Comparison of ENCODE assay signal across 8 cellular contexts in the genomic region with DNA sequence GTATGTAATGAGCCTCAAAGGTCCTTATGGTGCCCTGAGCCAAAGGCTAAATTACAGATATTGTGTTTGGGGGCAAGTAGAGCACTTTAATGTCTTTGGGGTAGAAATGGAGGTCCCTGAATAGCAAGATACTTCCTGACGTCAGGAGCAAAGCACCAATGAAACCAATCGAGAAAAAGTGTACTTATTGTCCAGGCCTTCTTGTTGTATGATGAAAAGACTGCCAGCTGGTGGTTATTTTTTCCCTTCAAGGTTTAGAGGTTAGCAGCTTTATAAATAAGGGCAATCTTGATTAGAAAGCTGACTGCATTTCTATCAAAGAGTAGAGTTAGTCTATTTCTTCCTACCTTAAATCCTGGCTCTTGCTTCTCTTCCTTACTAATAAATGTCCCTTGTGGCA.
DNase-seq lines count a peak whose midpoint lies in the region; ATAC-seq and TF ChIP-seq lines count a peak whose summit lies in the region.

No MANE protein-coding gene starts in this region.

- peaks cover 11% of the 10 kb centered on the region for H3K4me1 Mint-ChIP-seq in activated CD4-positive, alpha-beta T cell treated with anti-CD3 and anti-CD28 coated beads, Interleukin-2, amount 10 ng/mL, durations not matched to agents 24 days and 14 days

- POLR2A ChIA-PET in PC-9 (lab: Charles Lee; ENCODE audit: unreplicated experiment) = no interaction called here

- H3K36me3 ChIP-seq in PC-9 (ENCODE audit: low read depth) = no peaks in the 10 kb centered on the region
- no peaks in the 10 kb centered on the region for H3K36me3 ChIP-seq in esophagus squamous epithelium
- no peaks in the 10 kb centered on the region for H3K36me3 ChIP-seq in stomach

- TF ChIP-seq POLR2A in esophagus squamous epithelium (IDR thresholded peaks at IDR 0.05) = no peak
- TF ChIP-seq POLR2A in stomach (IDR thresholded peaks at IDR 0.05) = no peak

- CTCF ChIA-PET in PC-9 (lab: Charles Lee) = no interaction called here

- H3K79me2 ChIP-seq in PC-9 (ENCODE audit: low read depth) = no peaks in the 10 kb centered on the region

- no peak for ATAC-seq in HG03097 (IDR thresholded peaks at IDR 0.05; ENCODE audit: low FRiP score, unreplicated experiment)

- peak overlapping the region; percentile 71 for H3K4me2 ChIP-seq in PC-9

- BruUV-seq in PC-9 (replicated peaks; lab: Mats Ljungman, UMichigan) = no TSS peak

- peaks cover 4% of the 10 kb centered on the region; the same call in 1 of the 2 replicates for H3K4me1 ChIP-seq in PC-9 (replicated peaks; ENCODE audit: insufficient read depth)
- peaks cover 0 to 11% (median 0%) of the 10 kb centered on the region in 3 donors for H3K4me1 ChIP-seq in esophagus squamous epithelium
- H3K4me1 ChIP-seq in stomach = peaks cover 0 to 10% (median 4%) of the 10 kb centered on the region in 4 donors

- no peak overlapping the region for H3K27ac ChIP-seq in PC-9
- no peak overlapping the region for H3K27ac ChIP-seq in esophagus squamous epithelium
- H3K27ac ChIP-seq in stomach = no peak overlapping the region

- intact Hi-C loops in activated CD4-positive, alpha-beta T cell treated with anti-CD3 and anti-CD28 coated beads, Interleukin-2, amount 10 ng/mL, durations not matched to agents 24 days and 14 days (cut with micrococcal nuclease) = no loop called here
- intact Hi-C loops in PC-9 (cut with micrococcal nuclease; ENCODE audit: unreplicated experiment) = no loop called here
- intact Hi-C loops in esophagus squamous epithelium (cut with DNase I) = no loop called here
- intact Hi-C loops in stomach (cut with DNase I; ENCODE audit: low total_unique reads) = no loop called here

- peaks cover 3% of the 10 kb centered on the region for H3K9me3 Mint-ChIP-seq in activated CD4-positive, alpha-beta T cell treated with anti-CD3 and anti-CD28 coated beads, Interleukin-2, amount 10 ng/mL, durations not matched to agents 24 days and 14 days

- H3K4me3 Mint-ChIP-seq in activated CD4-positive, alpha-beta T cell treated with anti-CD3 and anti-CD28 coated beads, Interleukin-2, amount 10 ng/mL, durations not matched to agents 24 days and 14 days = peak overlapping the region; percentile 83

- no peak overlapping the region for H3K27ac Mint-ChIP-seq in activated CD4-positive, alpha-beta T cell treated with anti-CD3 and anti-CD28 coated beads, Interleukin-2, amount 10 ng/mL, durations not matched to agents 24 days and 14 days

- WGBS in esophagus squamous epithelium, 2 donors = 41 to 78% methylated on average over 2 of the region's 2 CpGs
- 21 to 45% (median 38%) methylated on average over 2 of the region's 2 CpGs for WGBS in stomach, 5 donors

- peak overlapping the region; percentile 66 for H2AFZ ChIP-seq in PC-9

- no peaks in the 10 kb centered on the region for H4K20me1 ChIP-seq in PC-9 (ENCODE audit: insufficient read depth)

- peak overlapping the region; percentile 48; the same call in 1 of the 2 replicates for H3K4me3 ChIP-seq in PC-9
- H3K4me3 ChIP-seq in esophagus squamous epithelium = peak overlapping the region in 3 of 4 donors; percentile 32 to 59 (median 33)
- H3K4me3 ChIP-seq in stomach = peak overlapping the region; percentile 21 to 44 (median 34)

- H3F3A ChIP-seq in PC-9 (ENCODE audit: insufficient read depth, low read depth) = no peaks in the 10 kb centered on the region

- no peak for DNase-seq in activated CD4-positive, alpha-beta T cell treated with anti-CD3 and anti-CD28 coated beads, Interleukin-2, amount 10 ng/mL, durations not matched to agents 24 days and 14 days
- DNase-seq in activated CD4-positive, alpha-beta T cell treated with anti-CD3 and anti-CD28 coated beads, Interleukin-2, amount 50 U/mL, for 4 hours = no peak
- DNase-seq in PC-9 = no peak
- DNase-seq in esophagus squamous epithelium (lab: John Stamatoyannopoulos, UW) = no peak
- DNase-seq in stomach = no peak
- DNase-seq in NCI-H146 treated with DMSO at 0.1 percent for 48 hours (lab: John Stamatoyannopoulos, UW; ENCODE audit: unreplicated experiment) = no peak
- no peak for DNase-seq in DMS153 treated with DMSO at 0.1 percent for 48 hours (lab: John Stamatoyannopoulos, UW; ENCODE audit: unreplicated experiment)

- TF ChIP-seq CTCF in PC-9 (conservative IDR thresholded peaks at IDR 0.05) (no peak), esophagus squamous epithelium (IDR thresholded peaks at IDR 0.05) (no peak), stomach (IDR thresholded peaks at IDR 0.05) (no peak)

- H3K36me3 Mint-ChIP-seq in activated CD4-positive, alpha-beta T cell treated with anti-CD3 and anti-CD28 coated beads, Interleukin-2, amount 10 ng/mL, durations not matched to agents 24 days and 14 days (ENCODE audit: low read depth) = no peaks in the 10 kb centered on the region

- peaks cover 10% of the 10 kb centered on the region for H3K27me3 Mint-ChIP-seq in activated CD4-positive, alpha-beta T cell treated with anti-CD3 and anti-CD28 coated beads, Interleukin-2, amount 10 ng/mL, durations not matched to agents 24 days and 14 days

- no peaks in the 10 kb centered on the region for H3K9me3 ChIP-seq in PC-9 (ENCODE audit: insufficient read depth, low read depth)
- H3K9me3 ChIP-seq in esophagus squamous epithelium = no peaks in the 10 kb centered on the region
- H3K9me3 ChIP-seq in stomach = no peaks in the 10 kb centered on the region

- no peaks in the 10 kb centered on the region for H3K27me3 ChIP-seq in PC-9 (ENCODE audit: insufficient read depth, low read depth)
- H3K27me3 ChIP-seq in esophagus squamous epithelium = no peaks in the 10 kb centered on the region
- H3K27me3 ChIP-seq in stomach = no peaks in the 10 kb centered on the region

- no peaks in the 10 kb centered on the region for H3K9me2 ChIP-seq in PC-9 (ENCODE audit: insufficient read depth)

- TF ChIP-seq EP300 in stomach (IDR thresholded peaks at IDR 0.05) = no peak
